9 cellular contexts compared by ENCODE assay signal in the genomic region with DNA sequence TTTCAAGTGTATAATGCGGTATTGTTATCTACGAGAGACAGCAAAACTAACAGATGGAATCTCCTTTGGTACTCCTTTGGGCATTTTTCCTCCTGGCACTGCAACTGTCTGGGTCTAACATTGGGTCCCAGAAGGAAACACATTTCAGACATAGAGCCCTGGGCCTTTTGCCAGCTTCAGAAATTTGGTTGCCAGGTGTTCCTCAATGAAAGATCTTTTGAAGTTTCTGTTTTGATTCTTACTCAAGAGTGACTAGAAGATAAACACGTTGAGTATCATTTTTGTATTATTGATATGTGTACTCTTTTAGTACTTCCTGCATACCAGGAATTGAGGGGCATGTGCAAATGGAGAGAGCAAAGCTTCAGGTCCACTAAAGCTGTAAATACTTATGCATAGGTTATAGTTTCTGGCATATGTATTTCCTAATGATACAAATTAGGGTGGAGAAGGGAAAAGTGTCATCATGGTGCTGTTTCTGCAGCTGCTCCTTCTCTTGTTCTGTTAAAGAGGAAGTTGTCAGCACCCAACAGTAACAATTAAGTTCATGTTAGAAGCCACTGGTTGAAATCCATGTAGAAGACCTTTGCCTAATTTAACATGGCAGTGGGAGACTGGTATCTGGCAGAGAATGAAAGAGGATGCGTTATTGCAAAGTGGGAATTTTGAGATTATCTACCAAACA. TPM values are rescaled to one million over a fixed set of nuclear protein-coding genes. Genes with fewer than 3 reads are reported as not detected.
A peak's percentile ranks its signal among the peaks of the same experiment; 100 is the strongest.
DNase-seq lines count a peak whose midpoint lies in the region; ATAC-seq and TF ChIP-seq lines count a peak whose summit lies in the region.
"Had no signal": no experiment of that assay in that cellular context is flagged by ENCODE, and none has a peak within 500 bp of the region (broad histone marks: within the 10 kb centered on the region; RNA-seq: fewer than 3 reads in every experiment).

No MANE protein-coding gene starts in this region.

- peak; percentile 91 for ATAC-seq in HG02763 (IDR thresholded peaks at IDR 0.05; ENCODE audit: unreplicated experiment)
- ATAC-seq in left lung: peak; percentile 33

- TF ChIP-seq CTCF in left lung (IDR thresholded peaks at IDR 0.05): no peak

- peak in 2 of 3 experiments; percentile 16 to 35 for DNase-seq in NCI-H1417 (lab: John Stamatoyannopoulos, UW)
- no peak for DNase-seq in NCI-H1417 treated with DMSO at 0.1 percent for 48 hours (lab: John Stamatoyannopoulos, UW)
- peak; percentile 95 for DNase-seq in NCI-H1105 treated with DMSO at 0.1 percent for 48 hours (lab: John Stamatoyannopoulos, UW)
- DNase-seq in left lung: no peak
- no peak for DNase-seq in pons (ENCODE audit: low spot score)
- no peak for DNase-seq in HEK293T (ENCODE audit: extremely low spot score)
- DNase-seq in middle frontal gyrus (ENCODE audit: extremely low spot score, low spot score): no peak

- intact Hi-C loops in left lung (cut with DNase I): no loop called here

- no peaks in the 10 kb centered on the region for H3K9me3 ChIP-seq in left lung

- H3K4me1 ChIP-seq in left lung: peaks cover 0 to 10% of the 10 kb centered on the region in 2 donors

- H3K27me3 ChIP-seq in left lung: no peaks in the 10 kb centered on the region

- POLR2A ChIA-PET in HEK293T (lab: Yijun Ruan, JAX): no interaction called here

- H3K27ac ChIP-seq in left lung: no peak overlapping the region
- H3K27ac ChIP-seq: 22Rv1 had no signal

- CTCF ChIA-PET in HEK293T (lab: Yijun Ruan, JAX): no interaction called here

- no peak overlapping the region for H3K4me3 ChIP-seq in left lung

- H3K36me3 ChIP-seq in left lung: no peaks in the 10 kb centered on the region

TF ChIP-seq in HEK293T, 16 proteins besides CTCF, POLR2A, EP300 and RAD21:
- no peak for TF ChIP-seq NFRKB (IDR thresholded peaks at IDR 0.05)
- no peak for TF ChIP-seq TARDBP (IDR thresholded peaks at IDR 0.05)
- TF ChIP-seq FOXM1 (IDR thresholded peaks at IDR 0.05; ENCODE audit: borderline replicate concordance): no peak
- TF ChIP-seq ELF4 (IDR thresholded peaks at IDR 0.05): no peak
- TF ChIP-seq HDGF (IDR thresholded peaks at IDR 0.05; ENCODE audit: borderline replicate concordance): no peak
- no peak for TF ChIP-seq CTBP1 (IDR thresholded peaks at IDR 0.05; ENCODE audit: borderline replicate concordance)
- TF ChIP-seq ARNT (IDR thresholded peaks at IDR 0.05): no peak
- no peak for TF ChIP-seq LEF1 (IDR thresholded peaks at IDR 0.05; ENCODE audit: borderline replicate concordance)
- TF ChIP-seq, protein P1, sequence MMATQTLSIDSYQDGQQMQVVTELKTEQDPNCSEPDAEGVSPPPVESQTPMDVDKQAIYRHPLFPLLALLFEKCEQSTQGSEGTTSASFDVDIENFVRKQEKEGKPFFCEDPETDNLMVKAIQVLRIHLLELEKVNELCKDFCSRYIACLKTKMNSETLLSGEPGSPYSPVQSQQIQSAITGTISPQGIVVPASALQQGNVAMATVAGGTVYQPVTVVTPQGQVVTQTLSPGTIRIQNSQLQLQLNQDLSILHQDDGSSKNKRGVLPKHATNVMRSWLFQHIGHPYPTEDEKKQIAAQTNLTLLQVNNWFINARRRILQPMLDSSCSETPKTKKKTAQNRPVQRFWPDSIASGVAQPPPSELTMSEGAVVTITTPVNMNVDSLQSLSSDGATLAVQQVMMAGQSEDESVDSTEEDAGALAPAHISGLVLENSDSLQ (IDR thresholded peaks at IDR 0.05): no peak

RNA-seq across cellular contexts. Expression of a gene that starts 53.5 kb away (rescaled TPM):
- total RNA-seq in left lung: 10 to 100 TPM; 22.4 to 35.2 TPM

RNA-seq across cellular contexts. Expression of a gene that starts 53.7 kb away (rescaled TPM):
- total RNA-seq in left lung: 10 to 100 TPM; 12.4 to 13.3 TPM

Comparison
In these comparisons a context has a peak if more than half of its experiments do, and no peak if none do; other contexts are left out.
1. DNase-seq: peak in NCI-H1417 (2 of 3) and NCI-H1105 treated with DMSO at 0.1 percent for 48 hours (single experiment); none in NCI-H1417 treated with DMSO at 0.1 percent for 48 hours (single experiment), left lung (0 of 2), pons (single experiment), HEK293T (single experiment) and middle frontal gyrus (single experiment).